ENCODE assay signal across 13 cellular contexts in the genomic region with DNA sequence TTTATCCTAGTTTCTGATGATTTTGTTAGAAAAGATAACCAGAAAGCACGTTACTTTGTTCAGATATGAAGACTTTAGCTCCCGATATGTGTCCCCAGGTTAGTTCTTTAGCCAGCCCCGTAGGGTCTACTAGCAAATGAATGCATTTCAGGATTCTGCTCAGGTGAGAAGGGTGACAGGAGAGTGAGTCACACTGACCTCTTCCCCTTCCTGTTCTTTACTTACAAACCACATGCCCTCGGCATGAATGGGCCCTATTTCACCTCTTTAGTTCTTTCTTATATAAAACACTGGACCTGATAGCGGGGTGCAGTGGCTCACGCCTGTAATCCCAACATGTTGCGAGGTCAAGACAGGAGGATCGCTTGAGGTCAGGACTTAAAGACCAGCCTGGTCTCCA.
DNase-seq lines count a peak whose midpoint lies in the region; ATAC-seq and TF ChIP-seq lines count a peak whose summit lies in the region.
"Had no signal": no experiment of that assay in that cellular context is flagged by ENCODE, and none has a peak within 500 bp of the region (broad histone marks: within the 10 kb centered on the region; RNA-seq: fewer than 3 reads in every experiment).

No MANE protein-coding gene starts in this region.

- no peaks in the 10 kb centered on the region for H3K27me3 ChIP-seq in RWPE2 (ENCODE audit: insufficient read depth, poor library complexity, severe bottlenecking)
- H3K27me3 ChIP-seq: cardiac muscle cell, stomach had no signal

- peak overlapping the region; percentile 41 for H3K27ac ChIP-seq in RWPE2 (ENCODE audit: poor library complexity, severe bottlenecking)
- H3K27ac ChIP-seq: prostate gland, stomach had no signal

- no peaks in the 10 kb centered on the region for H3K36me3 Mint-ChIP-seq in mesothelial cell of epicardium
- H3K36me3 Mint-ChIP-seq in immature natural killer cell = peaks cover 0 to 3% (median 0%) of the 10 kb centered on the region in 3 donors

- no peak overlapping the region for H3K27ac Mint-ChIP-seq in mesothelial cell of epicardium
- H3K27ac Mint-ChIP-seq in immature natural killer cell = no peak overlapping the region

- no peaks in the 10 kb centered on the region for H3K36me3 ChIP-seq in RWPE2 (ENCODE audit: low read depth)
- H3K36me3 ChIP-seq: cardiac muscle cell, prostate gland, stomach had no signal

- H3K4me3 Mint-ChIP-seq in mesothelial cell of epicardium = no peak overlapping the region
- H3K4me3 Mint-ChIP-seq in immature natural killer cell = no peak overlapping the region

- H3K4me1 ChIP-seq in RWPE2 (ENCODE audit: insufficient read depth, poor library complexity, severe bottlenecking) = peaks cover 37% of the 10 kb centered on the region
- H3K4me1 ChIP-seq: prostate gland had no signal

- H3K4me1 Mint-ChIP-seq in mesothelial cell of epicardium (peaks cover 14% of the 10 kb centered on the region), immature natural killer cell (peaks cover 8 to 11% of the 10 kb centered on the region in 2 donors)

- DNase-seq in GM12865 (ENCODE audit: low read depth) (peak; percentile 41), RWPE2 (ENCODE audit: low spot score) (no peak), kidney tubule cell (ENCODE audit: low spot score) (peak; percentile 79), mesothelial cell of epicardium (ENCODE audit: low spot score in 2 of 2, unreplicated experiment in 2 of 2) (no peak), immature natural killer cell (no peak), SKM-1 treated with dmso at 0.1 percent for 144 hours (lab: John Stamatoyannopoulos, UW; ENCODE audit: unreplicated experiment) (no peak)
- DNase-seq: activated T-cell treated with anti-CD3 and anti-CD28 coated beads, Interleukin-2, amount 50 U/mL, for 48 hours; GF-D8; Karpas-422; stomach had no signal

- no peak for TF ChIP-seq CTCF in GM12865 (IDR thresholded peaks at IDR 0.05; ENCODE audit: insufficient read depth, low read depth, low read length, missing control alignments)
- TF ChIP-seq CTCF in RWPE2 (IDR thresholded peaks at IDR 0.05; ENCODE audit: poor library complexity, severe bottlenecking) = no peak
- TF ChIP-seq CTCF in mesothelial cell of epicardium (IDR thresholded peaks at IDR 0.05; ENCODE audit: unreplicated experiment) = no peak

- H3K4me3 ChIP-seq in GM12865 (ENCODE audit: low read depth, low read length) = no peak overlapping the region
- no peak overlapping the region for H3K4me3 ChIP-seq in RWPE2 (ENCODE audit: severe bottlenecking)
- H3K4me3 ChIP-seq: cardiac muscle cell, prostate gland, stomach had no signal

- no peaks in the 10 kb centered on the region for H3K9me3 Mint-ChIP-seq in mesothelial cell of epicardium
- H3K9me3 Mint-ChIP-seq in immature natural killer cell = no peaks in the 10 kb centered on the region

- no peaks in the 10 kb centered on the region for H3K27me3 Mint-ChIP-seq in mesothelial cell of epicardium (ENCODE audit: low read depth)
- H3K27me3 Mint-ChIP-seq in immature natural killer cell (ENCODE audit: low read depth in 3 of 3) = peaks cover 2 to 10% (median 2%) of the 10 kb centered on the region in 3 donors

- ATAC-seq in GM21529 (IDR thresholded peaks at IDR 0.05; ENCODE audit: unreplicated experiment) = peak; percentile 66
- ATAC-seq in RWPE2 (ENCODE audit: low read depth) = peak; percentile 87

- no peaks in the 10 kb centered on the region for H3K9me3 ChIP-seq in RWPE2 (ENCODE audit: severe bottlenecking)
- H3K9me3 ChIP-seq: prostate gland, stomach had no signal

Comparison
In these comparisons a context has a peak if more than half of its experiments do, and no peak if none do; other contexts are left out.
1. DNase-seq: peak in GM12865 (single experiment) and kidney tubule cell (single experiment); none in RWPE2 (single experiment), mesothelial cell of epicardium (0 of 2), immature natural killer cell (0 of 3) and SKM-1 treated with dmso at 0.1 percent for 144 hours (single experiment).